In genomic region chr12:75550906-75551305, GRCh38 we compare ENCODE assay signal across 17 cellular contexts.
"Had no signal": no experiment of that assay in that cellular context is flagged by ENCODE, and none has a peak within 500 bp of the region (broad histone marks: within the 10 kb centered on the region; RNA-seq: fewer than 3 reads in every experiment).

No MANE protein-coding gene starts in this region.

- H3K36me3 Mint-ChIP-seq: activated naive CD4-positive, alpha-beta T cell treated with anti-CD3 and anti-CD28 coated beads, Interleukin-2, amount 50 U/mL, for 72 hours; naive thymus-derived CD4-positive, alpha-beta T cell had no signal

- H3K27ac ChIP-seq: gastrocnemius medialis, lower lobe of right lung, prostate gland had no signal

- ATAC-seq: gastrocnemius medialis; lower lobe of right lung; naive thymus-derived CD4-positive, alpha-beta T cell had no signal

- H3K4me3 Mint-ChIP-seq: activated T-cell treated with anti-CD3 and anti-CD28 coated beads, Interleukin-2, amount 50 U/mL, for 24 hours; naive thymus-derived CD4-positive, alpha-beta T cell had no signal

- H3K4me1 ChIP-seq: prostate gland had no signal

- H3K9me3 ChIP-seq: gastrocnemius medialis, lower lobe of right lung, prostate gland, sigmoid colon had no signal

- H3K27ac Mint-ChIP-seq: activated T-cell treated with anti-CD3 and anti-CD28 coated beads, Interleukin-2, amount 50 U/mL, for 24 hours; naive thymus-derived CD4-positive, alpha-beta T cell had no signal

- H3K4me3 ChIP-seq: gastrocnemius medialis, lower lobe of right lung, prostate gland, sigmoid colon had no signal

- FAIRE-seq: bronchial epithelial cell, TTC549 had no signal

- H3K27me3 ChIP-seq: gastrocnemius medialis, sigmoid colon had no signal

- H3K36me3 ChIP-seq: gastrocnemius medialis, lower lobe of right lung, prostate gland, sigmoid colon had no signal

- H3K9me3 Mint-ChIP-seq: activated naive CD4-positive, alpha-beta T cell treated with anti-CD3 and anti-CD28 coated beads, Interleukin-2, amount 50 U/mL, for 72 hours; activated T-cell treated with anti-CD3 and anti-CD28 coated beads, Interleukin-2, amount 50 U/mL, for 24 hours; naive thymus-derived CD4-positive, alpha-beta T cell had no signal

- H3K4me1 Mint-ChIP-seq: naive thymus-derived CD4-positive, alpha-beta T cell had no signal

- DNase-seq: activated CD4-positive, alpha-beta T cell treated with anti-CD3 and anti-CD28 coated beads, Interleukin-2, amount 50 U/mL, for 4 hours; activated effector memory CD4-positive, alpha-beta T cell treated with anti-CD3 and anti-CD28 coated beads, Interleukin-2, amount 50 U/mL, for 16 hours; activated T-cell treated with anti-CD3 and anti-CD28 coated beads, Interleukin-2, amount 50 U/mL, for 24 hours; gastrocnemius medialis; hippocampal formation; lower lobe of right lung; midbrain; naive thymus-derived CD4-positive, alpha-beta T cell; occipital lobe; sigmoid colon; stimulated activated CD4-positive, alpha-beta T cell treated with anti-CD3 and anti-CD28 coated beads, Interleukin-4, amount 100 ng/mL, for 1 hour; stimulated activated CD8-positive, alpha-beta memory T cell treated with anti-CD3 and anti-CD28 coated beads, Interleukin-4, amount 100 ng/mL, for 48 hours; T-helper 2 cell had no signal
